In genomic region chr18:13437801-13438506, GRCh38 we compare ENCODE assay signal across 9 cellular contexts.
A peak's percentile ranks its signal among the peaks of the same experiment; 100 is the strongest.
DNase-seq lines count a peak whose midpoint lies in the region; ATAC-seq and TF ChIP-seq lines count a peak whose summit lies in the region.
"Had no signal": no experiment of that assay in that cellular context is flagged by ENCODE, and none has a peak within 500 bp of the region (broad histone marks: within the 10 kb centered on the region; RNA-seq: fewer than 3 reads in every experiment).

No MANE protein-coding gene starts in this region.

- H3K9me3 Mint-ChIP-seq in central memory CD8-positive, alpha-beta T cell = no peaks in the 10 kb centered on the region

- H3K9me2 ChIP-seq in SK-N-SH = no peaks in the 10 kb centered on the region

- peaks cover 21% of the 10 kb centered on the region for H3F3A ChIP-seq in SK-N-SH (replicated peaks; ENCODE audit: insufficient read depth)

- no peaks in the 10 kb centered on the region for H3K27me3 ChIP-seq in SK-N-SH (ENCODE audit: insufficient read depth)
- H3K27me3 ChIP-seq: foreskin keratinocyte had no signal

- H3K27me3 Mint-ChIP-seq in central memory CD8-positive, alpha-beta T cell = no peaks in the 10 kb centered on the region

- no peaks in the 10 kb centered on the region for H3K9me3 ChIP-seq in SK-N-SH

- peaks cover 3% of the 10 kb centered on the region; the same call in 1 of the 2 replicates for H4K20me1 ChIP-seq in SK-N-SH (ENCODE audit: insufficient read depth)

- TF ChIP-seq RAD21 in SK-N-SH (IDR thresholded peaks at IDR 0.05; ENCODE audit: low read length) = no peak

- no peaks in the 10 kb centered on the region for H3K36me3 Mint-ChIP-seq in central memory CD8-positive, alpha-beta T cell (ENCODE audit: insufficient read depth)

- H3K36me3 ChIP-seq in SK-N-SH (replicated peaks in 1 of 2; ENCODE audit: control insufficient read depth in 1 of 2, insufficient read depth in 2 of 2, low read length in 1 of 2) = no peaks in the 10 kb centered on the region

- H3K27ac ChIP-seq in SK-N-SH (ENCODE audit: low read depth in 2 of 2, low read length in 1 of 2) = no peak overlapping the region
- H3K27ac ChIP-seq: foreskin keratinocyte had no signal

- ATAC-seq in HG03354 (IDR thresholded peaks at IDR 0.05; ENCODE audit: poor library complexity, severe bottlenecking, unreplicated experiment) (peak; percentile 75), HG03342 (IDR thresholded peaks at IDR 0.05; ENCODE audit: unreplicated experiment) (no peak), GM18502 (IDR thresholded peaks at IDR 0.05; ENCODE audit: poor library complexity, unreplicated experiment) (no peak)
- peak; percentile 36 for ATAC-seq in central memory CD8-positive, alpha-beta T cell (replicated peaks; ENCODE audit: extremely low read depth, poor library complexity, severe bottlenecking)
- ATAC-seq: foreskin keratinocyte had no signal

- CTCF ChIA-PET in SK-N-SH (lab: Yijun Ruan, JAX) = interaction anchor here (1.6 kb wide), 1 partner anchor 8 kb away, joined by 3 read pairs; no protein-coding TSS in a partner anchor

- H3K27ac Mint-ChIP-seq in central memory CD8-positive, alpha-beta T cell (ENCODE audit: low read depth) = peak overlapping the region; percentile 73

- H3K4me3 ChIP-seq in SK-N-SH (ENCODE audit: low read depth in 2 of 2, low read length in 1 of 2) = no peak overlapping the region

- no peak overlapping the region for H3K4me2 ChIP-seq in SK-N-SH

- no peaks in the 10 kb centered on the region for H3K79me2 ChIP-seq in SK-N-SH (ENCODE audit: insufficient read depth)

- POLR2A ChIA-PET in SK-N-SH (lab: Yijun Ruan, JAX) = no interaction called here

- H3K4me3 Mint-ChIP-seq in central memory CD8-positive, alpha-beta T cell = peak overlapping the region; percentile 31

- no peak overlapping the region for H2AFZ ChIP-seq in SK-N-SH (ENCODE audit: low read depth)

- peaks cover 0 to 22% of the 10 kb centered on the region in 2 experiments; a peak in 2 of 4 replicates for H3K4me1 ChIP-seq in SK-N-SH (ENCODE audit: control insufficient read depth in 1 of 2, insufficient read depth in 2 of 2, low read depth in 1 of 2, low read length in 1 of 2)
- H3K4me1 ChIP-seq: foreskin keratinocyte had no signal

- peak; percentile 51 for DNase-seq in activated CD4-positive, alpha-beta T cell treated with anti-CD3 and anti-CD28 coated beads, Interleukin-2, amount 50 U/mL, for 4 hours
- no peak for DNase-seq in central memory CD8-positive, alpha-beta T cell (ENCODE audit: low spot score in 2 of 2)
- DNase-seq in stimulated activated CD4-positive, alpha-beta T cell treated with anti-CD3 and anti-CD28 coated beads, TNF-alpha, amount 100 ng/mL, for 4 hours (ENCODE audit: low read depth in 3 of 3) = peak in 2 of 3 experiments; percentile 31
- DNase-seq in SK-N-SH (no peak), GM13976 (ENCODE audit: low spot score) (no peak)
- DNase-seq: foreskin keratinocyte had no signal

- in situ Hi-C loops in GM13976 (cut with MboI; ENCODE audit: low sequenced_read_pairs, unreplicated experiment) = loop anchor here (10.0 kb wide), 1 partner anchor 63 kb away; no protein-coding TSS in a partner anchor

- WGBS in SK-N-SH (ENCODE audit: low lambda C conversion rate) = 88% methylated on average over 17 of the region's 17 CpGs

- H3K4me1 Mint-ChIP-seq in central memory CD8-positive, alpha-beta T cell = peaks cover 13% of the 10 kb centered on the region

- no peak for TF ChIP-seq EP300 in SK-N-SH (IDR thresholded peaks at IDR 0.05; ENCODE audit: borderline replicate concordance in 1 of 2, low read depth in 1 of 2, low read length in 1 of 2)

- TF ChIP-seq CTCF in SK-N-SH (IDR thresholded peaks at IDR 0.05) (no peak), GM13976 (IDR thresholded peaks at IDR 0.05; ENCODE audit: borderline replicate concordance, control extremely low read depth, extremely low read depth, insufficient read depth, missing control alignments) (no peak)

- H3K9ac ChIP-seq in SK-N-SH = no peak overlapping the region

TF ChIP-seq in SK-N-SH, 30 proteins besides CTCF, POLR2A, EP300 and RAD21:
- TF ChIP-seq ZBTB33 (IDR thresholded peaks at IDR 0.05; ENCODE audit: borderline replicate concordance, low read depth) (no peak), USF2 (IDR thresholded peaks at IDR 0.05; ENCODE audit: borderline replicate concordance, low read depth, low read length) (no peak), MXI1 (IDR thresholded peaks at IDR 0.05; ENCODE audit: low read depth, low read length) (no peak), ELF1 (IDR thresholded peaks at IDR 0.05) (no peak)
- TF ChIP-seq, protein P1, sequence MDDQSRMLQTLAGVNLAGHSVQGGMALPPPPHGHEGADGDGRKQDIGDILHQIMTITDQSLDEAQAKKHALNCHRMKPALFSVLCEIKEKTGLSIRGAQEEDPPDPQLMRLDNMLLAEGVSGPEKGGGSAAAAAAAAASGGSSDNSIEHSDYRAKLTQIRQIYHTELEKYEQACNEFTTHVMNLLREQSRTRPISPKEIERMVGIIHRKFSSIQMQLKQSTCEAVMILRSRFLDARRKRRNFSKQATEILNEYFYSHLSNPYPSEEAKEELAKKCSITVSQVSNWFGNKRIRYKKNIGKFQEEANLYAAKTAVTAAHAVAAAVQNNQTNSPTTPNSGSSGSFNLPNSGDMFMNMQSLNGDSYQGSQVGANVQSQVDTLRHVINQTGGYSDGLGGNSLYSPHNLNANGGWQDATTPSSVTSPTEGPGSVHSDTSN (IDR thresholded peaks at IDR 0.05) = no peak

Comparison
In these comparisons a context has a peak if more than half of its experiments do, and no peak if none do; other contexts are left out.
1. ATAC-seq: peak in HG03354 (single experiment) and central memory CD8-positive, alpha-beta T cell (single experiment); none in HG03342 (single experiment) and GM18502 (single experiment).
2. DNase-seq: peak in activated CD4-positive, alpha-beta T cell treated with anti-CD3 and anti-CD28 coated beads, Interleukin-2, amount 50 U/mL, for 4 hours (2 of 2) and stimulated activated CD4-positive, alpha-beta T cell treated with anti-CD3 and anti-CD28 coated beads, TNF-alpha, amount 100 ng/mL, for 4 hours (2 of 3); none in central memory CD8-positive, alpha-beta T cell (0 of 2), SK-N-SH (single experiment) and GM13976 (single experiment).